25 cellular contexts compared by ENCODE assay signal in genomic region chr6:2173203-2173961, GRCh38.
"Had no signal": no experiment of that assay in that cellular context is flagged by ENCODE, and none has a peak within 500 bp of the region (broad histone marks: within the 10 kb centered on the region; RNA-seq: fewer than 3 reads in every experiment).

No MANE protein-coding gene starts in this region.

- H3K27ac Mint-ChIP-seq: dendritic cell treated with granulocyte-macrophage colony-stimulating factor and Interleukin-4, amounts not matched to agents 40 ng/mL and 50 ng/mL, for 4 days; endodermal cell; immature natural killer cell; natural killer cell; progenitor cell of endocrine pancreas had no signal

- H3K4me3 Mint-ChIP-seq: dendritic cell treated with granulocyte-macrophage colony-stimulating factor and Interleukin-4, amounts not matched to agents 40 ng/mL and 50 ng/mL, for 4 days; endodermal cell; immature natural killer cell; natural killer cell; stimulated activated naive CD8-positive, alpha-beta T cell treated with anti-CD3 and anti-CD28 coated beads, Interleukin-15, amount 100 ng/mL, for 72 hours had no signal

- DNase-seq: effector CD8-positive, alpha-beta T cell; endodermal cell; foreskin keratinocyte; glutamatergic neuron; heart right ventricle; hippocampal formation; immature natural killer cell; islet precursor cell; kidney glomerular epithelial cell; left ventricle myocardium superior; lower lobe of right lung; natural killer cell; right lobe of liver; small intestine; stimulated activated CD4-positive, alpha-beta T cell treated with anti-CD3 and anti-CD28 coated beads, Interleukin-15, amount 100 ng/mL, for 24 hours; stimulated activated CD4-positive, alpha-beta T cell treated with anti-CD3 and anti-CD28 coated beads, Interleukin-4, amount 100 ng/mL, for 1 hour; stimulated activated CD8-positive, alpha-beta memory T cell treated with anti-CD3 and anti-CD28 coated beads, Interleukin-4, amount 100 ng/mL, for 48 hours; stimulated activated naive CD4-positive, alpha-beta T cell; stimulated activated naive CD8-positive, alpha-beta T cell treated with anti-CD3 and anti-CD28 coated beads, Interleukin-15, amount 100 ng/mL, for 72 hours; transverse colon; upper lobe of right lung; uterus had no signal

- ATAC-seq: foreskin keratinocyte; gastroesophageal sphincter; heart right ventricle; left ventricle myocardium superior; lower lobe of right lung; natural killer cell; right lobe of liver; stimulated activated naive CD8-positive, alpha-beta T cell treated with anti-CD3 and anti-CD28 coated beads, Interleukin-15, amount 100 ng/mL, for 72 hours; upper lobe of right lung had no signal

- H3K4me1 Mint-ChIP-seq: endodermal cell had no signal

- H3K27me3 Mint-ChIP-seq: dendritic cell treated with granulocyte-macrophage colony-stimulating factor and Interleukin-4, amounts not matched to agents 40 ng/mL and 50 ng/mL, for 4 days; progenitor cell of endocrine pancreas; stimulated activated naive CD8-positive, alpha-beta T cell treated with anti-CD3 and anti-CD28 coated beads, Interleukin-15, amount 100 ng/mL, for 72 hours had no signal
